8 cellular contexts compared by ENCODE assay signal in genomic region chr11:9601041-9601875, GRCh38. TPM values are rescaled to one million over a fixed set of nuclear protein-coding genes. Genes with fewer than 3 reads are reported as not detected.
DNase-seq lines count a peak whose midpoint lies in the region; ATAC-seq and TF ChIP-seq lines count a peak whose summit lies in the region.

No MANE protein-coding gene starts in this region.

- peaks cover 13% of the 10 kb centered on the region; the same call in 1 of the 2 replicates for H3K4me1 ChIP-seq in HUES64 (ENCODE audit: insufficient read depth, low read length)
- H3K4me1 ChIP-seq in effector memory CD4-positive, alpha-beta T cell (ENCODE audit: control insufficient read depth, insufficient read depth, low read length, poor library complexity, severe bottlenecking) = peaks cover 10% of the 10 kb centered on the region

- 0 out of 2 replicates have a peak overlapping the region, but pooled peaks have one; percentile 18 for H3K9ac ChIP-seq in HUES64 (ENCODE audit: low read depth, low read length)

- 43% methylated on average over 7 of the region's 7 CpGs for WGBS in HUES64

- no peaks in the 10 kb centered on the region for H3K36me3 Mint-ChIP-seq in neural crest cell (ENCODE audit: low read depth)

- H3K27ac Mint-ChIP-seq in neural crest cell (ENCODE audit: unreplicated experiment) = peak overlapping the region; percentile 13

- no peak overlapping the region for H3K4me3 ChIP-seq in HUES64 (ENCODE audit: low read length)
- H3K4me3 ChIP-seq in effector memory CD4-positive, alpha-beta T cell (ENCODE audit: insufficient read depth, low read depth, low read length, poor library complexity, severe bottlenecking) = peak overlapping the region; percentile 24
- H3K4me3 ChIP-seq in coronary artery = no peak overlapping the region

- H3K36me3 ChIP-seq in HUES64 (ENCODE audit: insufficient read depth, low read length) = no peaks in the 10 kb centered on the region
- no peaks in the 10 kb centered on the region for H3K36me3 ChIP-seq in effector memory CD4-positive, alpha-beta T cell (ENCODE audit: control insufficient read depth, insufficient read depth, low read length)

- no peaks in the 10 kb centered on the region for H3K27me3 Mint-ChIP-seq in neural crest cell (ENCODE audit: low read depth)

- H3K27ac ChIP-seq in HUES64 (ENCODE audit: low read depth, low read length) (peak overlapping the region; percentile 71), coronary artery (no peak overlapping the region)
- H3K27ac ChIP-seq in effector memory CD4-positive, alpha-beta T cell (ENCODE audit: insufficient read depth, low read length, poor library complexity, severe bottlenecking) = peak overlapping the region; percentile 52

- DNase-seq in GF-D8 (lab: John Stamatoyannopoulos, UW) = peak; percentile 79
- DNase-seq in activated CD4-positive, CD25-positive, alpha-beta regulatory T cell treated with anti-CD3 and anti-CD28 coated beads, Interleukin-2, amount 50 U/mL, for 72 hours = peak; percentile 53
- peak; percentile 33 to 51 (median 36) for DNase-seq in effector memory CD4-positive, alpha-beta T cell
- DNase-seq in neural crest cell (ENCODE audit: low read depth, low spot score) = no peak
- DNase-seq in coronary artery (ENCODE audit: low spot score) = no peak
- no peak for DNase-seq in NCI-H146 treated with DMSO at 0.1 percent for 48 hours (lab: John Stamatoyannopoulos, UW; ENCODE audit: unreplicated experiment)

- no peaks in the 10 kb centered on the region for H3K9me3 Mint-ChIP-seq in neural crest cell

- TF ChIP-seq CTCF in neural crest cell (conservative IDR thresholded peaks at IDR 0.05) (no peak), coronary artery (IDR thresholded peaks at IDR 0.05) (no peak)

- H3K4me3 Mint-ChIP-seq in neural crest cell = no peak overlapping the region

- no peaks in the 10 kb centered on the region for H3K27me3 ChIP-seq in HUES64 (ENCODE audit: insufficient read depth, low read length)
- no peaks in the 10 kb centered on the region for H3K27me3 ChIP-seq in effector memory CD4-positive, alpha-beta T cell (replicated peaks; ENCODE audit: control insufficient read depth, insufficient read depth, low read length, poor library complexity, severe bottlenecking)

- ATAC-seq in GM21528 (IDR thresholded peaks at IDR 0.05; ENCODE audit: low FRiP score, unreplicated experiment) = peak; percentile 81

- H3K9me3 ChIP-seq in HUES64 (ENCODE audit: insufficient read depth, low read depth, low read length) = no peaks in the 10 kb centered on the region
- H3K9me3 ChIP-seq in effector memory CD4-positive, alpha-beta T cell (ENCODE audit: control insufficient read depth, low read length) = no peaks in the 10 kb centered on the region

- H3K4me1 Mint-ChIP-seq in neural crest cell = peaks cover 9% of the 10 kb centered on the region

RNA-seq across cellular contexts. Expression of gene WEE1, which starts 27.8 kb away (rescaled TPM):
- 63.0 TPM for polyA plus RNA-seq in HUES64 (2013, experiment 1 of 2)
- polyA plus RNA-seq in HUES64 (2013, experiment 2 of 2) = 64.2 TPM
- 66.6 and 71.8 TPM in 2 replicates for total RNA-seq in neural crest cell

Comparison
In these comparisons a context has a peak if more than half of its experiments do, and no peak if none do; other contexts are left out.
1. DNase-seq: peak in GF-D8 (single experiment), activated CD4-positive, CD25-positive, alpha-beta regulatory T cell treated with anti-CD3 and anti-CD28 coated beads, Interleukin-2, amount 50 U/mL, for 72 hours (single experiment) and effector memory CD4-positive, alpha-beta T cell (3 of 3); none in neural crest cell (single experiment), coronary artery (single experiment) and NCI-H146 treated with DMSO at 0.1 percent for 48 hours (single experiment).
2. H3K27ac ChIP-seq: peak in HUES64 (single experiment) and effector memory CD4-positive, alpha-beta T cell (single experiment); none in coronary artery (0 of 2).